Comparison of ENCODE assay signal across 2 cellular contexts in genomic region chr2:38547791-38548190, GRCh38.
TF ChIP-seq lines count a peak whose summit lies in the region.

No MANE protein-coding gene starts in this region.

TF ChIP-seq in HepG2, 621 proteins besides CTCF, POLR2A, EP300 and RAD21:
- TF ChIP-seq ZNF263 (CRISPR knock-in tag; IDR thresholded peaks at IDR 0.05) = no peak
- TF ChIP-seq ZNF264 (CRISPR knock-in tag; IDR thresholded peaks at IDR 0.05) = 0 out of 2 replicates have a peak, but pooled peaks have one; percentile 44
- TF ChIP-seq ZBTB33 (CRISPR knock-in tag; IDR thresholded peaks at IDR 0.05) = no peak
- no peak for TF ChIP-seq ZNF83 (CRISPR knock-in tag; IDR thresholded peaks at IDR 0.05; ENCODE audit: borderline replicate concordance)
- peak; percentile 59 for TF ChIP-seq RBM22 (optimal IDR thresholded peaks at IDR 0.05; ENCODE audit: low read length)
- peak; percentile 61; the same call in 1 of the 2 replicates for TF ChIP-seq ZNF12 (CRISPR knock-in tag; IDR thresholded peaks at IDR 0.05)
- 0 out of 2 replicates have a peak, but pooled peaks have one; percentile 48 for TF ChIP-seq MBD4 (IDR thresholded peaks at IDR 0.05; ENCODE audit: borderline replicate concordance, low read length)
- TF ChIP-seq NRL (CRISPR knock-in tag; IDR thresholded peaks at IDR 0.05; ENCODE audit: borderline replicate concordance) = no peak
TF ChIP-seq in HepG2: peak in this region for 4.

TF ChIP-seq in H1, 55 proteins besides CTCF, POLR2A, EP300 and RAD21:
- TF ChIP-seq MAX (IDR thresholded peaks at IDR 0.05) (0 out of 2 replicates have a peak, but pooled peaks have one; percentile 41), MAFK (IDR thresholded peaks at IDR 0.05; ENCODE audit: low read depth, low read length) (no peak), CHD2 (IDR thresholded peaks at IDR 0.05; ENCODE audit: low read length) (no peak), TAF7 (optimal IDR thresholded peaks at IDR 0.05; ENCODE audit: borderline replicate concordance, low read depth, low read length) (no peak), JUN (IDR thresholded peaks at IDR 0.05; ENCODE audit: low read depth, low read length) (no peak), POLR2AphosphoS5 (IDR thresholded peaks at IDR 0.05; ENCODE audit: low read depth, low read length) (peak; percentile 43; the same call in 1 of the 2 replicates), E2F6 (IDR thresholded peaks at IDR 0.05) (peak; percentile 18; the same call in 1 of the 2 replicates), PHF8 (conservative IDR thresholded peaks at IDR 0.05; ENCODE audit: low read depth, low read length) (no peak)
